1 cellular context compared by ENCODE assay signal in the genomic region with DNA sequence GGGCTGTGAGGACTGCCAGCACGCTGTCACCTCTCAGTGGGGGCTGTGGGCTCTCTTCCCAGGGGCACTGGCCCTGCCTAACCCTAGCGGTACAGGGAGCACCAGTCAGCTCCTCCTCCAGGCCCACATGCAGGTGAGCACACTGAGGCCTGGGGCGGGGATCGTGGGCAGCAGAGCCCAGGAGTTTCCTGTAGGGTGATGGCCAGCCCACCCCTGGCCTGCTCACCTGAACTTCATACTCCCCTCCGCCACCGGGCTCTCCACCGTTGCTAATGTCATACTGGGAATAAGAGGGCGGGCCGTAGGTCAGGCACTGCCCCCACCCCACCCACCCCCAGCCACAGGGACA.
TF ChIP-seq lines count a peak whose summit lies in the region.

No MANE protein-coding gene starts in this region.

TF ChIP-seq in HepG2, 621 proteins besides CTCF, POLR2A, EP300 and RAD21 (continued from another document):
- no peak for TF ChIP-seq NFKBIZ (CRISPR knock-in tag; IDR thresholded peaks at IDR 0.05)
- TF ChIP-seq DMAP1 (CRISPR knock-in tag; IDR thresholded peaks at IDR 0.05) = 0 out of 2 replicates have a peak, but pooled peaks have one; percentile 9
- peak; percentile 33 for TF ChIP-seq ZNF629 (CRISPR knock-in tag; conservative IDR thresholded peaks at IDR 0.05)
- TF ChIP-seq ZNF563 (CRISPR knock-in tag; IDR thresholded peaks at IDR 0.05) = peak; percentile 70; the same call in 1 of the 2 replicates
- peak; percentile 96 for TF ChIP-seq ZNF263 (CRISPR knock-in tag; IDR thresholded peaks at IDR 0.05)
- no peak for TF ChIP-seq SIX1 (CRISPR knock-in tag; IDR thresholded peaks at IDR 0.05; ENCODE audit: borderline replicate concordance)
